ENCODE assay signal across 27 cellular contexts in genomic region chr11:133506551-133507094, GRCh38. TPM values are rescaled to one million over a fixed set of nuclear protein-coding genes. Genes with fewer than 3 reads are reported as not detected.
DNase-seq lines count a peak whose midpoint lies in the region; ATAC-seq and TF ChIP-seq lines count a peak whose summit lies in the region.
"Had no signal": no experiment of that assay in that cellular context is flagged by ENCODE, and none has a peak within 500 bp of the region (broad histone marks: within the 10 kb centered on the region; RNA-seq: fewer than 3 reads in every experiment).

No MANE protein-coding gene starts in this region.

- no peak overlapping the region for H3K4me3 Mint-ChIP-seq in osteocyte (ENCODE audit: unreplicated experiment)
- H3K4me3 Mint-ChIP-seq: CD4-positive, alpha-beta memory T cell had no signal

- H3K27me3 Mint-ChIP-seq in osteocyte (ENCODE audit: unreplicated experiment) = no peaks in the 10 kb centered on the region
- H3K27me3 Mint-ChIP-seq: CD4-positive, alpha-beta memory T cell had no signal

- DNase-seq in OCI-LY7 (ENCODE audit: low spot score) = no peak
- DNase-seq in islet precursor cell = peak; percentile 38
- DNase-seq in osteocyte (ENCODE audit: extremely low spot score, unreplicated experiment) = peak; percentile 57
- no peak for DNase-seq in body of pancreas
- DNase-seq in activated CD8-positive, alpha-beta memory T cell treated with anti-CD3 and anti-CD28 coated beads, Interleukin-2, amount 50 U/mL, for 4 hours = no peak
- DNase-seq in OCI-M1 (lab: John Stamatoyannopoulos, UW) = no peak
- DNase-seq: 8988T; ACHN; CD4-positive, alpha-beta memory T cell; COR-L47; DMS53; KBM-7; MG63; NCI-H1105 treated with DMSO at 0.1 percent for 48 hours; NCI-H146; NCI-H2029; NCI-H446; NCI-H524 treated with DMSO at 0.1 percent for 48 hours; NCI-H774; PC-9; Right ventricle myocardium superior had no signal

- H3K36me3 Mint-ChIP-seq in osteocyte (ENCODE audit: unreplicated experiment) = no peaks in the 10 kb centered on the region
- H3K36me3 Mint-ChIP-seq: CD4-positive, alpha-beta memory T cell had no signal

- no peaks in the 10 kb centered on the region for H3K79me2 ChIP-seq in OCI-LY7 (ENCODE audit: insufficient read depth, low read depth, low read length)

- ATAC-seq in body of pancreas (no peak), HG02588 (IDR thresholded peaks at IDR 0.05; ENCODE audit: unreplicated experiment) (no peak)

- H3K4me1 Mint-ChIP-seq in osteocyte (ENCODE audit: unreplicated experiment) = no peaks in the 10 kb centered on the region
- H3K4me1 Mint-ChIP-seq: CD4-positive, alpha-beta memory T cell had no signal

- POLR2A ChIA-PET in OCI-LY7 (lab: Charles Lee) = no interaction called here

- H4K20me1 ChIP-seq in BLaER1 treated with 17β-estradiol and CSF1 and Interleukin-3, amounts not matched to agents 10 nM and 100 nM = peaks cover 0 to 13% (median 0%) of the 10 kb centered on the region in 11 experiments; a peak in 7 of 22 replicates
- no peaks in the 10 kb centered on the region for H4K20me1 ChIP-seq in OCI-LY7 (ENCODE audit: insufficient read depth, low read length)

- no peak overlapping the region for H3K27ac Mint-ChIP-seq in osteocyte (ENCODE audit: unreplicated experiment)
- H3K27ac Mint-ChIP-seq: CD4-positive, alpha-beta memory T cell had no signal

- H3K4me2 ChIP-seq in BLaER1 treated with 17β-estradiol and CSF1 and Interleukin-3, amounts not matched to agents 10 nM and 100 nM = peak overlapping the region; percentile 64 to 85 (median 80)
- peak overlapping the region; percentile 50 for H3K4me2 ChIP-seq in OCI-LY7 (ENCODE audit: low read length)
- H3K4me2 ChIP-seq: PC-9 had no signal

- H3K9me3 ChIP-seq in BLaER1 treated with 17β-estradiol and CSF1 and Interleukin-3, amounts not matched to agents 10 nM and 100 nM (replicated peaks in 1 of 11) = no peaks in the 10 kb centered on the region
- H3K9me3 ChIP-seq in OCI-LY7 (ENCODE audit: low read length) (no peaks in the 10 kb centered on the region), body of pancreas (no peaks in the 10 kb centered on the region)
- H3K9me3 ChIP-seq: MG63, SJSA1 had no signal

- BruUV-seq in OCI-LY7 (replicated peaks; lab: Mats Ljungman, UMichigan) = no TSS peak

- no peak for TF ChIP-seq CTCF in OCI-LY7 (conservative IDR thresholded peaks at IDR 0.05; ENCODE audit: low read length)
- TF ChIP-seq CTCF in osteocyte (IDR thresholded peaks at IDR 0.05) = no peak
- no peak for TF ChIP-seq CTCF in body of pancreas (IDR thresholded peaks at IDR 0.05)

- H3K27ac ChIP-seq in BLaER1 treated with 17β-estradiol and CSF1 and Interleukin-3, amounts not matched to agents 10 nM and 100 nM = no peak overlapping the region
- H3K27ac ChIP-seq in OCI-LY7 (ENCODE audit: low read depth, low read length, poor library complexity, severe bottlenecking) (no peak overlapping the region), body of pancreas (no peak overlapping the region)
- H3K27ac ChIP-seq: PC-9, SJSA1 had no signal

- H3K4me1 ChIP-seq in BLaER1 treated with 17β-estradiol and CSF1 and Interleukin-3, amounts not matched to agents 10 nM and 100 nM = peaks cover 29 to 46% (median 34%) of the 10 kb centered on the region in 10 experiments
- H3K4me1 ChIP-seq in OCI-LY7 (ENCODE audit: insufficient read depth, low read length, poor library complexity, severe bottlenecking) = peaks cover 16% of the 10 kb centered on the region
- no peaks in the 10 kb centered on the region for H3K4me1 ChIP-seq in body of pancreas
- H3K4me1 ChIP-seq: SJSA1 had no signal

- no peaks in the 10 kb centered on the region for H3K9me2 ChIP-seq in OCI-LY7 (ENCODE audit: insufficient read depth, low read length)

- H3K9ac ChIP-seq in BLaER1 treated with 17β-estradiol and CSF1 and Interleukin-3, amounts not matched to agents 10 nM and 100 nM = no peak overlapping the region

- CTCF ChIA-PET in OCI-LY7 (lab: Charles Lee; ENCODE audit: unreplicated experiment) = no interaction called here

- H3K9me3 Mint-ChIP-seq in osteocyte (ENCODE audit: unreplicated experiment) = peaks cover 3% of the 10 kb centered on the region

- H3K4me3 ChIP-seq in BLaER1 treated with 17β-estradiol and CSF1 and Interleukin-3, amounts not matched to agents 10 nM and 100 nM = no peak overlapping the region
- H3K4me3 ChIP-seq in OCI-LY7 (ENCODE audit: low read depth, low read length, poor library complexity, severe bottlenecking) (no peak overlapping the region), body of pancreas (no peak overlapping the region)
- H3K4me3 ChIP-seq: MG63, PC-9, SJSA1 had no signal

- no peak for TF ChIP-seq POLR2A in body of pancreas (IDR thresholded peaks at IDR 0.05)

- no peak overlapping the region for H2AFZ ChIP-seq in OCI-LY7 (ENCODE audit: low read length)
- H2AFZ ChIP-seq: PC-9 had no signal

- H3K27me3 ChIP-seq in BLaER1 treated with 17β-estradiol and CSF1 and Interleukin-3, amounts not matched to agents 10 nM and 100 nM = peaks cover 0 to 13% (median 4%) of the 10 kb centered on the region in 11 experiments; a peak in 7 of 22 replicates
- H3K27me3 ChIP-seq in body of pancreas = no peaks in the 10 kb centered on the region
- H3K27me3 ChIP-seq: SJSA1 had no signal

- intact Hi-C loops in OCI-LY7 (cut with micrococcal nuclease; ENCODE audit: unreplicated experiment) (no loop called here), body of pancreas (cut with DNase I) (no loop called here)

- WGBS in body of pancreas, 2 donors = 32 to 41% methylated on average over 6 of the region's 6 CpGs

- no peaks in the 10 kb centered on the region for H3K36me3 ChIP-seq in BLaER1 treated with 17β-estradiol and CSF1 and Interleukin-3, amounts not matched to agents 10 nM and 100 nM
- H3K36me3 ChIP-seq in OCI-LY7 (ENCODE audit: insufficient read depth, low read length) (no peaks in the 10 kb centered on the region), body of pancreas (replicated peaks in 1 of 2; ENCODE audit: insufficient read depth in 1 of 2, low read depth in 2 of 2) (no peaks in the 10 kb centered on the region)
- H3K36me3 ChIP-seq: MG63, SJSA1 had no signal

RNA-seq across cellular contexts. Expression of gene OPCML, which starts 25.7 kb away (rescaled TPM):
- total RNA-seq in OCI-LY7 (2014; rRNA removed; shearing (Covaris generic)) = not detected in 2 replicates
- total RNA-seq in OCI-LY7 (2022) (not detected in 2 replicates), osteocyte (0.11 TPM in 1 of 2 replicates, not detected in the other), body of pancreas (under 1 TPM in 1 of 2 donors, not detected in 1; under 0.01 TPM)
- total RNA-seq: CD4-positive, alpha-beta memory T cell; Daoy; G401; PC-9; RPMI7951 had no signal

Comparison
In these comparisons a context has a peak if more than half of its experiments do, and no peak if none do; other contexts are left out.
1. DNase-seq: peak in islet precursor cell (single experiment) and osteocyte (single experiment); none in OCI-LY7 (single experiment), body of pancreas (0 of 4), activated CD8-positive, alpha-beta memory T cell treated with anti-CD3 and anti-CD28 coated beads, Interleukin-2, amount 50 U/mL, for 4 hours (single experiment) and OCI-M1 (single experiment).